10 cellular contexts compared by ENCODE assay signal in genomic region chr11:68844376-68844775, GRCh38. TPM values are rescaled to one million over a fixed set of nuclear protein-coding genes. Genes with fewer than 3 reads are reported as not detected.
DNase-seq lines count a peak whose midpoint lies in the region; ATAC-seq, FAIRE-seq and TF ChIP-seq lines count a peak whose summit lies in the region.
"Had no signal": no experiment of that assay in that cellular context is flagged by ENCODE, and none has a peak within 500 bp of the region (broad histone marks: within the 10 kb centered on the region; RNA-seq: fewer than 3 reads in every experiment).

No MANE protein-coding gene starts in this region.

- 64% methylated on average over 3 of the region's 3 CpGs for WGBS in GM12878 (ENCODE audit: insufficient coverage, insufficient replicate concordance, low lambda C conversion rate, missing lambda C conversion rate)

- H3K27ac ChIP-seq in right atrium auricular region (peak overlapping the region; percentile 63 to 64), GM12878 (ENCODE audit: control insufficient read depth, insufficient read depth) (no peak overlapping the region), vagina (peak overlapping the region; percentile 97)
- H3K27ac ChIP-seq: tibial artery had no signal

- TF ChIP-seq POLR2A in GM12878 (IDR thresholded peaks at IDR 0.05; ENCODE audit: low read depth, low read length) (no peak), vagina (IDR thresholded peaks at IDR 0.05) (no peak)

- BruUV-seq in GM12878 (replicated peaks; lab: Mats Ljungman, UMichigan): no TSS peak

- H3K9ac ChIP-seq in GM12878 (ENCODE audit: control insufficient read depth, insufficient read depth, low read length) (peak overlapping the region; percentile 11), mucosa of stomach (ENCODE audit: low read length) (peak overlapping the region; percentile 24)

- intact Hi-C loops in Right ventricle myocardium inferior (cut with DNase I) (loop anchor here (5.0 kb wide), 1 partner anchor 47 kb away; no protein-coding TSS in a partner anchor), GM12878 (cut with micrococcal nuclease; ENCODE audit: unreplicated experiment) (loop anchor here (5.0 to 10.0 kb wide), 4 partner anchors 210 to 453 kb away; no protein-coding TSS in a partner anchor), vagina (cut with DNase I) (no loop called here)

- H3K4me2 ChIP-seq in GM12878 (ENCODE audit: control insufficient read depth, insufficient read depth): peak overlapping the region; percentile 85

- in situ Hi-C loops in GM12878 (cut with MboI): no loop called here

- TF ChIP-seq EP300 in GM12878 (IDR thresholded peaks at IDR 0.05; ENCODE audit: borderline replicate concordance in 1 of 2, control insufficient read depth in 1 of 2, low read depth in 2 of 2, low read length in 2 of 2): no peak

- SMC1A ChIA-PET in GM12878 (lab: Charles Lee; ENCODE audit: uncharacterized antibody, unreplicated experiment): interaction anchor here (0.8 to 1.2 kb wide), 3 partner anchors 26 to 108 kb away, joined by 3 read pairs; no protein-coding TSS in a partner anchor

- RAD21 ChIA-PET in GM12878 (lab: Charles Lee; ENCODE audit: unreplicated experiment): interaction anchor here (1.0 to 1.5 kb wide), 2 partner anchors 212 to 246 kb away, joined by 3 to 4 read pairs; no protein-coding TSS in a partner anchor

- POLR2A ChIA-PET in GM12878 (lab: Charles Lee): interaction anchor here (1.1 kb wide), 1 partner anchor 204 kb away, joined by 4 read pairs; the partner anchor contains the start of gene TPCN2

- peak overlapping the region; percentile 89 for H2AFZ ChIP-seq in GM12878 (ENCODE audit: control insufficient read depth, low read depth, low read length)

- H3K79me2 ChIP-seq in GM12878 (ENCODE audit: control insufficient read depth, insufficient read depth, low read length): no peaks in the 10 kb centered on the region; the same call in none of the 2 replicates

- CTCF ChIA-PET in GM12878 (lab: Yijun Ruan, JAX): interaction anchor here (0.6 to 2.1 kb wide), 10 partner anchors 18 to 457 kb away, joined by 3 to 13 read pairs (median 3); no protein-coding TSS in a partner anchor

- TF ChIP-seq RAD21 in GM12878 (IDR thresholded peaks at IDR 0.05; ENCODE audit: insufficient read depth, low read depth, low read length): no peak

- H3K27me3 ChIP-seq in right atrium auricular region (no peaks in the 10 kb centered on the region), GM12878 (replicated peaks in 1 of 2; ENCODE audit: control insufficient read depth in 2 of 2, insufficient read depth in 2 of 2, low read length in 1 of 2) (no peaks in the 10 kb centered on the region), mucosa of stomach (ENCODE audit: control insufficient read depth, insufficient read depth, low read length) (no peaks in the 10 kb centered on the region), vagina (no peaks in the 10 kb centered on the region)
- H3K27me3 ChIP-seq: tibial artery had no signal

- TF ChIP-seq CTCF in right atrium auricular region (IDR thresholded peaks at IDR 0.05) (no peak), GM12878 (IDR thresholded peaks at IDR 0.05 in 2 of 3, conservative IDR thresholded peaks at IDR 0.05 in 1 of 3; ENCODE audit: control insufficient read depth in 2 of 3, extremely low read depth in 1 of 3, insufficient read depth in 1 of 3, low read depth in 3 of 3, low read length in 3 of 3) (no peak), vagina (IDR thresholded peaks at IDR 0.05) (no peak)

- H3K4me1 ChIP-seq in right atrium auricular region: peaks cover 0 to 44% of the 10 kb centered on the region in 2 donors
- H3K4me1 ChIP-seq in GM12878 (ENCODE audit: control insufficient read depth, insufficient read depth, low read length): peaks cover 24% of the 10 kb centered on the region
- H3K4me1 ChIP-seq in mucosa of stomach (ENCODE audit: control insufficient read depth, insufficient read depth, low read length): peaks cover 35% of the 10 kb centered on the region
- peaks cover 22% of the 10 kb centered on the region for H3K4me1 ChIP-seq in vagina

- H3K9me3 ChIP-seq in right atrium auricular region (no peaks in the 10 kb centered on the region), GM12878 (replicated peaks; ENCODE audit: control insufficient read depth, insufficient read depth, low read length) (no peaks in the 10 kb centered on the region), mucosa of stomach (ENCODE audit: control insufficient read depth, low read length) (no peaks in the 10 kb centered on the region), vagina (no peaks in the 10 kb centered on the region)
- H3K9me3 ChIP-seq: tibial artery had no signal

- H3K36me3 ChIP-seq in right atrium auricular region (no peaks in the 10 kb centered on the region), GM12878 (ENCODE audit: control insufficient read depth in 2 of 2, insufficient read depth in 2 of 2, low read length in 1 of 2) (no peaks in the 10 kb centered on the region), mucosa of stomach (ENCODE audit: control insufficient read depth, insufficient read depth, low read length) (no peaks in the 10 kb centered on the region), vagina (no peaks in the 10 kb centered on the region)
- H3K36me3 ChIP-seq: tibial artery had no signal

- H4K20me1 ChIP-seq in GM12878 (ENCODE audit: control insufficient read depth, insufficient read depth): no peaks in the 10 kb centered on the region

- no peak for ATAC-seq in Right ventricle myocardium inferior
- no peak for ATAC-seq in GM12878
- ATAC-seq in HG03565 (IDR thresholded peaks at IDR 0.05; ENCODE audit: unreplicated experiment): no peak
- ATAC-seq in HG03378 (IDR thresholded peaks at IDR 0.05; ENCODE audit: unreplicated experiment): no peak
- ATAC-seq: SK-N-SH treated with all-trans-retinoic acid at 6 μM for 48 hours had no signal

- peak overlapping the region in 1 of 2 donors; percentile 82 for H3K4me3 ChIP-seq in right atrium auricular region
- H3K4me3 ChIP-seq in GM12878: peak overlapping the region; percentile 85
- H3K4me3 ChIP-seq in mucosa of stomach (ENCODE audit: low read length): no peak overlapping the region
- H3K4me3 ChIP-seq in vagina: peak overlapping the region in 1 of 2 donors; percentile 69

- FAIRE-seq in GM12878 (lab: Jason Lieb, UNC): no peak

- DNase-seq in right atrium auricular region (ENCODE audit: low spot score): no peak
- DNase-seq in Right ventricle myocardium inferior (ENCODE audit: missing footprints): no peak
- DNase-seq in GM12878 (ENCODE audit: low read depth, low spot score): no peak
- DNase-seq in vagina (ENCODE audit: extremely low spot score in 2 of 2): no peak
- DNase-seq in NCI-H1105 treated with DMSO at 0.1 percent for 48 hours (lab: John Stamatoyannopoulos, UW): no peak

RNA-seq across cellular contexts. Expression of gene CPT1A, which starts 2.7 kb away (rescaled TPM):
- total RNA-seq in right atrium auricular region (10 to 100 TPM; 53.1 to 56.3 TPM), Right ventricle myocardium inferior (83.3 TPM), GM12878 (2014; rRNA removed) (6.6 and 7.6 TPM in 2 replicates), GM12878 (2014; rRNA removed; fragmentation: Illumina TruSeq; extraction: Trizol) (7.0 and 7.5 TPM in 2 replicates), GM12878 (2021) (17.5 and 17.8 TPM in 2 replicates), vagina (80.8 TPM)
- total RNA-seq in GM12878 (2013; cell fraction: nucleolus; rRNA removed): 11.0 and 15.9 TPM in 2 replicates
- 6.4 TPM for polyA plus RNA-seq in GM12878 (2011; ENCODE audit: low read depth)
- polyA plus RNA-seq in GM12878 (2011; rRNA removed) (2.5 and 4.5 TPM in 2 replicates), GM12878 (2014; fragmentation: Illumina TruSeq; extraction: Trizol) (7.4 and 10.9 TPM in 2 replicates), GM12878 (2014; fragmentation: Nextera tagmentation; extraction: Ambion mirVana) (1 to 10 TPM; 1.1 to 2.1 TPM), GM12878 (2014; rRNA removed) (7.9 and 9.6 TPM in 2 replicates), GM12878 (2016; fragmentation: Nextera tagmentation; extraction: Ambion mirVana) (1 to 10 TPM; 4.9 to 5.4 TPM)
- 3.3 and 4.3 TPM in 2 replicates for polyA plus RNA-seq in GM12878 (2011; cell fraction: cytosol; rRNA removed)
- 5.9 and 8.1 TPM in 2 replicates for polyA plus RNA-seq in GM12878 (2011; cell fraction: nucleus; rRNA removed)
- 4.9 and 7.9 TPM in 2 replicates for polyA plus RNA-seq in GM12878 (2012)
- polyA minus RNA-seq in GM12878 (2011; rRNA and poly(A)+ RNA removed): 7.9 and 11.6 TPM in 2 replicates
- polyA minus RNA-seq in GM12878 (2011; cell fraction: cytosol; rRNA and poly(A)+ RNA removed): 4.8 and 6.0 TPM in 2 replicates
- polyA minus RNA-seq in GM12878 (2011; cell fraction: nucleus; rRNA and poly(A)+ RNA removed): 2.4 and 5.0 TPM in 2 replicates

RNA-seq across cellular contexts. Expression of gene MRPL21, which starts 59.3 kb away (rescaled TPM):
- 10 to 100 TPM; 63.2 to 87.3 TPM for total RNA-seq in right atrium auricular region
- 120 TPM for total RNA-seq in Right ventricle myocardium inferior
- 18.4 and 19.7 TPM in 2 replicates for total RNA-seq in GM12878 (2013; cell fraction: nucleolus; rRNA removed)
- total RNA-seq in GM12878 (2014; rRNA removed): 113 and 127 TPM in 2 replicates
- 92.1 and 102 TPM in 2 replicates for total RNA-seq in GM12878 (2014; rRNA removed; fragmentation: Illumina TruSeq; extraction: Trizol)
- total RNA-seq in GM12878 (2021): 96.5 and 102 TPM in 2 replicates
- 31.3 TPM for polyA plus RNA-seq in GM12878 (2011; ENCODE audit: low read depth)
- 85.8 and 131 TPM in 2 replicates for polyA plus RNA-seq in GM12878 (2011; rRNA removed)
- polyA plus RNA-seq in GM12878 (2011; cell fraction: cytosol; rRNA removed): 75.5 and 105 TPM in 2 replicates
- 58.2 and 61.3 TPM in 2 replicates for polyA plus RNA-seq in GM12878 (2011; cell fraction: nucleus; rRNA removed)
- 70.0 and 75.5 TPM in 2 replicates for polyA plus RNA-seq in GM12878 (2012)
- 69.3 and 86.6 TPM in 2 replicates for polyA plus RNA-seq in GM12878 (2014; fragmentation: Illumina TruSeq; extraction: Trizol)
- 100 to 1,000 TPM; 194 to 283 TPM for polyA plus RNA-seq in GM12878 (2014; fragmentation: Nextera tagmentation; extraction: Ambion mirVana)
- 129 and 140 TPM in 2 replicates for polyA plus RNA-seq in GM12878 (2014; rRNA removed)
- polyA plus RNA-seq in GM12878 (2016; fragmentation: Nextera tagmentation; extraction: Ambion mirVana): 100 to 1,000 TPM; 247 to 256 TPM
- 37.8 and 45.4 TPM in 2 replicates for polyA minus RNA-seq in GM12878 (2011; rRNA and poly(A)+ RNA removed)
- 17.0 and 25.8 TPM in 2 replicates for polyA minus RNA-seq in GM12878 (2011; cell fraction: cytosol; rRNA and poly(A)+ RNA removed)
- polyA minus RNA-seq in GM12878 (2011; cell fraction: nucleus; rRNA and poly(A)+ RNA removed): 24.1 and 43.1 TPM in 2 replicates
- total RNA-seq in vagina: 68.5 TPM

RNA-seq across cellular contexts. Expression of gene IGHMBP2, which starts 59.3 kb away (rescaled TPM):
- total RNA-seq in right atrium auricular region: 1 to 10 TPM; 8.5 to 8.8 TPM
- 13.8 TPM for total RNA-seq in Right ventricle myocardium inferior
- 29.3 and 43.7 TPM in 2 replicates for total RNA-seq in GM12878 (2013; cell fraction: nucleolus; rRNA removed)
- 7.5 and 7.8 TPM in 2 replicates for total RNA-seq in GM12878 (2014; rRNA removed)
- total RNA-seq in GM12878 (2014; rRNA removed; fragmentation: Illumina TruSeq; extraction: Trizol): 6.3 and 7.4 TPM in 2 replicates
- total RNA-seq in GM12878 (2021): 17.1 and 20.1 TPM in 2 replicates
- polyA plus RNA-seq in GM12878 (2011; ENCODE audit: low read depth): 3.4 TPM
- polyA plus RNA-seq in GM12878 (2011; rRNA removed): 7.6 and 12.8 TPM in 2 replicates
- 8.4 and 10.5 TPM in 2 replicates for polyA plus RNA-seq in GM12878 (2011; cell fraction: cytosol; rRNA removed)
- polyA plus RNA-seq in GM12878 (2011; cell fraction: nucleus; rRNA removed): 56.2 and 70.0 TPM in 2 replicates
- polyA plus RNA-seq in GM12878 (2012): 6.9 and 7.0 TPM in 2 replicates
- polyA plus RNA-seq in GM12878 (2014; fragmentation: Illumina TruSeq; extraction: Trizol): 5.7 and 9.8 TPM in 2 replicates
- 1 to 10 TPM; 1.4 to 1.6 TPM for polyA plus RNA-seq in GM12878 (2014; fragmentation: Nextera tagmentation; extraction: Ambion mirVana)
- polyA plus RNA-seq in GM12878 (2014; rRNA removed): 13.4 and 13.9 TPM in 2 replicates
- 10 to 100 TPM; 12.6 to 13.2 TPM for polyA plus RNA-seq in GM12878 (2016; fragmentation: Nextera tagmentation; extraction: Ambion mirVana)
- polyA minus RNA-seq in GM12878 (2011; rRNA and poly(A)+ RNA removed): 9.9 and 13.0 TPM in 2 replicates
- 5.6 and 6.4 TPM in 2 replicates for polyA minus RNA-seq in GM12878 (2011; cell fraction: cytosol; rRNA and poly(A)+ RNA removed)
- 19.2 and 31.2 TPM in 2 replicates for polyA minus RNA-seq in GM12878 (2011; cell fraction: nucleus; rRNA and poly(A)+ RNA removed)
- 8.3 TPM for total RNA-seq in vagina
